Comparison of ENCODE assay signal across 20 cellular contexts in the genomic region with DNA sequence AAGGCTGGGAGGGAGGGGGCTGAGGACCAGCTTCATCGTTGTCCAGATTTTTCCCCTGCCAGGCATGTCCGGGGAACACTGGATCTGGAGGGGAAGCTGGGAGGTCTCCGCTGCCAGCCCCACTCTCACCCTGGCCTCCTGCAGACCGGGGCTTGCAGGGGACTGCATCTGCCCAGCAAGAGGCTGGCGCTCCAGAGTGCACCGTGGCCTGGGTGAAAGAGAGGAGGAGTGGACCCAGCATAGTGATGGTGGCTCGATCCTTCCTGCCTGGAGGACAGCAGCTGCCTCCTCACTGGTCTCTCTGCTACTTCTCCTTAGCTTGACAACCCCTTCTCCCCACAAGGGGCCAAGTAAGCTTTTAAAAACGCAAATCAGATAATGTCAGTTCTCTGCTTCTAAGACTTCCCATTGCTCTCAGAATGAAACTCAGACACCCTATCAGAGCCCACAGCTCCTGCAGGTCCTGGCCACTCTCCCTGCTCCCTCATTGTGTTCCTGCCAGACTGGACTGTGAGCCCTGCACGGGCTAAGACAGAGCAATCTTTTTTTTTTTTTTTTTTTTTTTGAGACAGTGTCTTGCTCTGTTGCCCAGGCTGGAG.
"Had no signal": no experiment of that assay in that cellular context is flagged by ENCODE, and none has a peak within 500 bp of the region (broad histone marks: within the 10 kb centered on the region; RNA-seq: fewer than 3 reads in every experiment).

No MANE protein-coding gene starts in this region.

- H3K9me3 Mint-ChIP-seq: activated T-helper 2 cell treated with anti-CD3 and anti-CD28 coated beads, Interferon-gamma antibody, Interleukin-2, Interleukin-4, amounts not matched to agents 10 μg/mL and 5 μg/mL and 100 μg/mL, durations not matched to agents 14 hours and 24 hours and 36 hours; central memory CD8-positive, alpha-beta T cell; neural progenitor cell; stimulated activated naive CD8-positive, alpha-beta T cell treated with anti-CD3 and anti-CD28 coated beads, Interleukin-15, Interleukin-2, amounts not matched to agents 100 ng/mL and 50 ng/mL, for 24 hours; T-cell had no signal

- H3K4me3 ChIP-seq: adrenal gland, neural progenitor cell, pancreas, sigmoid colon, spleen, thoracic aorta had no signal

- H3K4me3 Mint-ChIP-seq: central memory CD8-positive, alpha-beta T cell; neural progenitor cell; stimulated activated naive CD8-positive, alpha-beta T cell treated with anti-CD3 and anti-CD28 coated beads, Interleukin-15, Interleukin-2, amounts not matched to agents 100 ng/mL and 50 ng/mL, for 24 hours; T-cell had no signal

- ATAC-seq: left colon, pancreas, T-cell had no signal

- H3K4me1 ChIP-seq: pancreas, sigmoid colon had no signal

- H3K27me3 Mint-ChIP-seq: central memory CD8-positive, alpha-beta T cell; stimulated activated naive CD8-positive, alpha-beta T cell treated with anti-CD3 and anti-CD28 coated beads, Interleukin-15, Interleukin-2, amounts not matched to agents 100 ng/mL and 50 ng/mL, for 24 hours; T-cell had no signal

- DNase-seq: activated CD4-positive, alpha-beta T cell treated with anti-CD3 and anti-CD28 coated beads for 1 hour; activated CD4-positive, alpha-beta T cell treated with anti-CD3 and anti-CD28 coated beads, Interleukin-2, amount 50 U/mL, for 4 hours; activated naive CD4-positive, alpha-beta T cell treated with anti-CD3 and anti-CD28 coated beads, Interleukin-2, amount 50 U/mL, for 16 hours; activated T-cell treated with anti-CD3 and anti-CD28 coated beads for 4 hours; cortex of kidney; effector memory CD4-positive, alpha-beta T cell; left colon; pancreas; sigmoid colon; spleen; T-cell; T-helper 9 cell had no signal

- H3K9me3 ChIP-seq: adrenal gland, pancreas, sigmoid colon, spleen, thoracic aorta had no signal

- H3K27ac ChIP-seq: adrenal gland, epithelial cell of prostate, neural progenitor cell, pancreas, sigmoid colon, spleen, thoracic aorta, VCaP had no signal

- H3K36me3 Mint-ChIP-seq: neural progenitor cell, T-cell had no signal

- H3K27me3 ChIP-seq: adrenal gland, neural progenitor cell, pancreas, sigmoid colon had no signal

- H3K9ac ChIP-seq: neural progenitor cell had no signal

- H3K27ac Mint-ChIP-seq: activated T-helper 2 cell treated with anti-CD3 and anti-CD28 coated beads, Interferon-gamma antibody, Interleukin-2, Interleukin-4, amounts not matched to agents 10 μg/mL and 5 μg/mL and 100 μg/mL, durations not matched to agents 14 hours and 24 hours and 36 hours; neural progenitor cell; stimulated activated naive CD8-positive, alpha-beta T cell treated with anti-CD3 and anti-CD28 coated beads, Interleukin-15, Interleukin-2, amounts not matched to agents 100 ng/mL and 50 ng/mL, for 24 hours; T-cell had no signal

- H3K36me3 ChIP-seq: adrenal gland, neural progenitor cell, pancreas, sigmoid colon, spleen, thoracic aorta had no signal
